In the genomic region with DNA sequence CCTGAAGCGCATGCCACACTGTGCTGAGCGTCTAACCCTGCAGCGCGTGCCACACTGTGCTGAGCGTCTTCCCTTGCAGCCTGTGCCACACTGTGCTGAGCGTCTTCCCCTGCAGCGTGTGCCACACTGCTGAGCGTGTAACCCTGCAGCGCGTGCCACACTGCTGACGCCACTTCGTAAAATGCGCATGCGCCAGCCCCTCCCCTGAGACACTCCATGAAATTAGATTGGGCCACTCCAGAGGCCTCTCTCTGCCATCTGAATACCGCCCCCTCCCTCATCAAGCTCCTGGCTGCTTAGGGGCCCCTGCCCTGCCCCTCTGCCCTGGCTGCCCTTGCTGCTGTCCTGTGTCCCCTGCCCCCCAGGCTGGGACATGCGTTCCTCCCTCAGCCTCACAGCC, we compare ENCODE assay signal across 1 cellular context.
TF ChIP-seq lines count a peak whose summit lies in the region.

No MANE protein-coding gene starts in this region.

TF ChIP-seq in IMR-90, 13 proteins besides CTCF, POLR2A, EP300 and RAD21:
- no peak for TF ChIP-seq RFX5 (IDR thresholded peaks at IDR 0.05; ENCODE audit: low read depth, low read length)
- no peak for TF ChIP-seq RCOR1 (IDR thresholded peaks at IDR 0.05; ENCODE audit: insufficient replicate concordance, low read length)
- TF ChIP-seq CHD1 (IDR thresholded peaks at IDR 0.05; ENCODE audit: low read depth, low read length), result no peak
- TF ChIP-seq CEBPB (IDR thresholded peaks at IDR 0.05; ENCODE audit: low read depth, low read length), result no peak
- TF ChIP-seq MAZ (IDR thresholded peaks at IDR 0.05; ENCODE audit: borderline replicate concordance, low read depth, low read length), result no peak
- TF ChIP-seq MAFK (IDR thresholded peaks at IDR 0.05; ENCODE audit: low read depth, low read length), result no peak
- no peak for TF ChIP-seq MXI1 (IDR thresholded peaks at IDR 0.05; ENCODE audit: borderline replicate concordance, low read depth, low read length)
- TF ChIP-seq, protein P1, sequence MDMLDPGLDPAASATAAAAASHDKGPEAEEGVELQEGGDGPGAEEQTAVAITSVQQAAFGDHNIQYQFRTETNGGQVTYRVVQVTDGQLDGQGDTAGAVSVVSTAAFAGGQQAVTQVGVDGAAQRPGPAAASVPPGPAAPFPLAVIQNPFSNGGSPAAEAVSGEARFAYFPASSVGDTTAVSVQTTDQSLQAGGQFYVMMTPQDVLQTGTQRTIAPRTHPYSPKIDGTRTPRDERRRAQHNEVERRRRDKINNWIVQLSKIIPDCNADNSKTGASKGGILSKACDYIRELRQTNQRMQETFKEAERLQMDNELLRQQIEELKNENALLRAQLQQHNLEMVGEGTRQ (IDR thresholded peaks at IDR 0.05; ENCODE audit: low read depth, low read length), result no peak
